34 cellular contexts compared by ENCODE assay signal in the genomic region with DNA sequence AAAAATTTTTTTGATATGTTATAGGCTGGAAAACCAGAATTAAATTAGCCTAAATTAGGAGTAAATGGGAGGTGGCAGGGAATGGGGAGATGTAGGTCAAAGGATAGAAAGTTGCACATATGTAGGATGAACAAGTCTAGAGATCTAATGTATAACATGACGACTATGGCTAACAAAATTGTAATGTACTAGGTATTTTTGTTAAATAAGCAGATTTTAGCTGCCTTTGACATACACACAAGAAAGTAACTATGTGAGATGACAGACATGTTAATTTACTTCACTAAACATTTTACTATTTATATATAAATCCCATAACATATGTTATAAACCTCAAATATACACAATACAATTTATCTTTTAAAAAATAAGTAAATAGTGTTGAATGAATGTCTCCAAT. TPM values are rescaled to one million over a fixed set of nuclear protein-coding genes. Genes with fewer than 3 reads are reported as not detected.
"Had no signal": no experiment of that assay in that cellular context is flagged by ENCODE, and none has a peak within 500 bp of the region (broad histone marks: within the 10 kb centered on the region; RNA-seq: fewer than 3 reads in every experiment).

No MANE protein-coding gene starts in this region.

- H3K9me3 Mint-ChIP-seq: activated CD4-positive, alpha-beta memory T cell treated with anti-CD3 and anti-CD28 coated beads for 36 hours; activated CD4-positive, alpha-beta T cell treated with anti-CD3 and anti-CD28 coated beads, Interleukin-2, amount 10 ng/mL, durations not matched to agents 24 days and 14 days; activated naive CD4-positive, alpha-beta T cell treated with anti-CD3 and anti-CD28 coated beads, Interleukin-2, amount 10 ng/mL, durations not matched to agents 7 days and 5 days; activated naive CD4-positive, alpha-beta T cell treated with anti-CD3 and anti-CD28 coated beads, Interleukin-2, amount 50 U/mL, for 72 hours; activated naive CD8-positive, alpha-beta T cell treated with anti-CD3 and anti-CD28 coated beads, Interleukin-2, amount 10 ng/mL, durations not matched to agents 7 days and 5 days; activated T-helper 1 cell treated with anti-CD3 and anti-CD28 coated beads, Interleukin-12 subunit alpha, Interleukin-12 subunit beta, Interleukin-2, Interleukin-4 antibody, amounts not matched to agents 30 ng/mL and 10 ng/mL and 1 ng/mL, durations not matched to agents 14 hours and 24 hours and 36 hours; activated T-helper 2 cell treated with anti-CD3 and anti-CD28 coated beads, Interferon-gamma antibody, Interleukin-2, Interleukin-4, amounts not matched to agents 10 μg/mL and 5 μg/mL and 100 μg/mL, durations not matched to agents 14 hours and 24 hours and 36 hours; brain; effector memory CD8-positive, alpha-beta T cell had no signal

- H3K4me3 Mint-ChIP-seq: activated CD4-positive, alpha-beta memory T cell treated with anti-CD3 and anti-CD28 coated beads for 36 hours; activated CD4-positive, alpha-beta T cell treated with anti-CD3 and anti-CD28 coated beads for 36 hours; activated CD4-positive, alpha-beta T cell treated with anti-CD3 and anti-CD28 coated beads, Interleukin-2, amount 10 ng/mL, durations not matched to agents 24 days and 14 days; activated CD8-positive, alpha-beta memory T cell treated with anti-CD3 and anti-CD28 coated beads, Interleukin-2, amount 10 ng/mL, durations not matched to agents 7 days and 5 days; activated CD8-positive, alpha-beta T cell treated with anti-CD3 and anti-CD28 coated beads, Interleukin-2, amount 10 ng/mL, durations not matched to agents 7 days and 5 days; activated naive CD4-positive, alpha-beta T cell treated with anti-CD3 and anti-CD28 coated beads, Interleukin-2, amount 10 ng/mL, durations not matched to agents 7 days and 5 days; activated naive CD8-positive, alpha-beta T cell treated with anti-CD3 and anti-CD28 coated beads, Interleukin-2, amount 10 ng/mL, durations not matched to agents 7 days and 5 days; activated T-helper 1 cell treated with anti-CD3 and anti-CD28 coated beads, Interleukin-12 subunit alpha, Interleukin-12 subunit beta, Interleukin-2, Interleukin-4 antibody, amounts not matched to agents 30 ng/mL and 10 ng/mL and 1 ng/mL, durations not matched to agents 14 hours and 24 hours and 36 hours; brain; effector memory CD8-positive, alpha-beta T cell had no signal

- H3K27ac Mint-ChIP-seq: activated CD4-positive, alpha-beta memory T cell treated with anti-CD3 and anti-CD28 coated beads for 36 hours; activated CD4-positive, alpha-beta T cell treated with anti-CD3 and anti-CD28 coated beads for 36 hours; activated CD4-positive, alpha-beta T cell treated with anti-CD3 and anti-CD28 coated beads, Interleukin-2, amount 10 ng/mL, durations not matched to agents 24 days and 14 days; activated CD8-positive, alpha-beta memory T cell treated with anti-CD3 and anti-CD28 coated beads, Interleukin-2, amount 10 ng/mL, durations not matched to agents 7 days and 5 days; activated CD8-positive, alpha-beta T cell treated with anti-CD3 and anti-CD28 coated beads, Interleukin-2, amount 10 ng/mL, durations not matched to agents 7 days and 5 days; activated naive CD4-positive, alpha-beta T cell treated with anti-CD3 and anti-CD28 coated beads, Interleukin-2, amount 10 ng/mL, durations not matched to agents 7 days and 5 days; activated naive CD8-positive, alpha-beta T cell treated with anti-CD3 and anti-CD28 coated beads, Interleukin-2, amount 10 ng/mL, durations not matched to agents 7 days and 5 days; activated T-helper 1 cell treated with anti-CD3 and anti-CD28 coated beads, Interleukin-12 subunit alpha, Interleukin-12 subunit beta, Interleukin-2, Interleukin-4 antibody, amounts not matched to agents 30 ng/mL and 10 ng/mL and 1 ng/mL, durations not matched to agents 14 hours and 24 hours and 36 hours; activated T-helper 2 cell treated with anti-CD3 and anti-CD28 coated beads, Interferon-gamma antibody, Interleukin-2, Interleukin-4, amounts not matched to agents 10 μg/mL and 5 μg/mL and 100 μg/mL, durations not matched to agents 14 hours and 24 hours and 36 hours; brain had no signal

- H3K27ac ChIP-seq: ascending aorta, breast epithelium, cardiac muscle cell, esophagus muscularis mucosa, foreskin keratinocyte, gastrocnemius medialis had no signal

- H3K36me3 ChIP-seq: breast epithelium had no signal

- H3K4me1 Mint-ChIP-seq: brain had no signal

- H3K9me3 ChIP-seq: ascending aorta, breast epithelium, esophagus muscularis mucosa, gastrocnemius medialis had no signal

- H3K27me3 Mint-ChIP-seq: activated CD4-positive, alpha-beta memory T cell treated with anti-CD3 and anti-CD28 coated beads for 36 hours; activated CD4-positive, alpha-beta T cell treated with anti-CD3 and anti-CD28 coated beads for 36 hours; activated CD4-positive, alpha-beta T cell treated with anti-CD3 and anti-CD28 coated beads, Interleukin-2, amount 10 ng/mL, durations not matched to agents 24 days and 14 days; activated CD8-positive, alpha-beta memory T cell treated with anti-CD3 and anti-CD28 coated beads, Interleukin-2, amount 10 ng/mL, durations not matched to agents 7 days and 5 days; activated naive CD4-positive, alpha-beta T cell treated with anti-CD3 and anti-CD28 coated beads, Interleukin-2, amount 10 ng/mL, durations not matched to agents 7 days and 5 days; activated naive CD8-positive, alpha-beta T cell treated with anti-CD3 and anti-CD28 coated beads, Interleukin-2, amount 10 ng/mL, durations not matched to agents 7 days and 5 days; brain; effector memory CD8-positive, alpha-beta T cell had no signal

- DNase-seq: activated CD4-positive, alpha-beta memory T cell treated with anti-CD3 and anti-CD28 coated beads for 36 hours; activated CD4-positive, alpha-beta T cell treated with anti-CD3 and anti-CD28 coated beads for 36 hours; activated CD4-positive, alpha-beta T cell treated with anti-CD3 and anti-CD28 coated beads, Interleukin-2, amount 10 ng/mL, durations not matched to agents 24 days and 14 days; activated CD4-positive, CD25-positive, alpha-beta regulatory T cell; activated CD4-positive, CD25-positive, alpha-beta regulatory T cell treated with anti-CD3 and anti-CD28 coated beads, Interleukin-2, amount 50 U/mL, for 72 hours; activated CD8-positive, alpha-beta memory T cell treated with anti-CD3 and anti-CD28 coated beads, Interleukin-2, amount 10 ng/mL, durations not matched to agents 7 days and 5 days; activated CD8-positive, alpha-beta memory T cell treated with anti-CD3 and anti-CD28 coated beads, Interleukin-2, amount 50 U/mL, for 4 hours; activated CD8-positive, alpha-beta T cell treated with anti-CD3 and anti-CD28 coated beads, Interleukin-2, amount 10 ng/mL, durations not matched to agents 7 days and 5 days; activated effector memory CD4-positive, alpha-beta T cell treated with anti-CD3 and anti-CD28 coated beads, Interleukin-2, amount 50 U/mL, for 16 hours; activated naive CD4-positive, alpha-beta T cell treated with anti-CD3 and anti-CD28 coated beads, Interleukin-2, amount 10 ng/mL, durations not matched to agents 7 days and 5 days; activated naive CD8-positive, alpha-beta T cell treated with anti-CD3 and anti-CD28 coated beads, Interleukin-2, amount 10 ng/mL, durations not matched to agents 7 days and 5 days; activated T-cell treated with anti-CD3 and anti-CD28 coated beads, Interleukin-2, amount 50 U/mL, for 1 hour; activated T-cell treated with anti-CD3 and anti-CD28 coated beads, Interleukin-2, amount 50 U/mL, for 48 hours; central memory CD4-positive, alpha-beta T cell; cortex of kidney; dermis blood vessel endothelial cell; effector CD4-positive, alpha-beta T cell; effector memory CD8-positive, alpha-beta T cell; erythroblast; foreskin keratinocyte; gastrocnemius medialis; glutamatergic neuron; T-helper 2 cell had no signal

- ATAC-seq: activated CD4-positive, alpha-beta T cell treated with anti-CD3 and anti-CD28 coated beads for 36 hours; activated CD8-positive, alpha-beta memory T cell treated with anti-CD3 and anti-CD28 coated beads, Interleukin-2, amount 10 ng/mL, durations not matched to agents 7 days and 5 days; activated CD8-positive, alpha-beta T cell treated with anti-CD3 and anti-CD28 coated beads, Interleukin-2, amount 10 ng/mL, durations not matched to agents 7 days and 5 days; activated naive CD4-positive, alpha-beta T cell treated with anti-CD3 and anti-CD28 coated beads, Interleukin-2, amount 50 U/mL, for 72 hours; effector memory CD8-positive, alpha-beta T cell; foreskin keratinocyte; gastrocnemius medialis had no signal

- H3K27me3 ChIP-seq: ascending aorta, breast epithelium, cardiac muscle cell, esophagus muscularis mucosa, foreskin keratinocyte, gastrocnemius medialis had no signal

- H3K4me1 ChIP-seq: ascending aorta, breast epithelium, esophagus muscularis mucosa had no signal

- FAIRE-seq: colon had no signal

- H3K4me3 ChIP-seq: ascending aorta, breast epithelium, cardiac muscle cell, esophagus muscularis mucosa, gastrocnemius medialis had no signal

RNA-seq across cellular contexts. Expression of gene GLIS1, which starts 30.2 kb away (rescaled TPM):
- total RNA-seq: activated CD4-positive, alpha-beta memory T cell treated with anti-CD3 and anti-CD28 coated beads for 36 hours; activated CD4-positive, alpha-beta T cell treated with anti-CD3 and anti-CD28 coated beads for 36 hours; activated CD4-positive, alpha-beta T cell treated with anti-CD3 and anti-CD28 coated beads, Interleukin-2, amount 10 ng/mL, durations not matched to agents 24 days and 14 days; activated CD8-positive, alpha-beta memory T cell treated with anti-CD3 and anti-CD28 coated beads for 36 hours; activated CD8-positive, alpha-beta memory T cell treated with anti-CD3 and anti-CD28 coated beads, Interleukin-2, amount 10 ng/mL, durations not matched to agents 7 days and 5 days; activated CD8-positive, alpha-beta T cell treated with anti-CD3 and anti-CD28 coated beads, Interleukin-2, amount 10 ng/mL, durations not matched to agents 7 days and 5 days; activated naive CD4-positive, alpha-beta T cell treated with anti-CD3 and anti-CD28 coated beads, Interleukin-2, amount 50 U/mL, for 72 hours; activated naive CD8-positive, alpha-beta T cell treated with anti-CD3 and anti-CD28 coated beads, Interleukin-2, amount 10 ng/mL, durations not matched to agents 7 days and 5 days; activated T-helper 2 cell treated with anti-CD3 and anti-CD28 coated beads, Interferon-gamma antibody, Interleukin-2, Interleukin-4, amounts not matched to agents 10 μg/mL and 5 μg/mL and 100 μg/mL, durations not matched to agents 14 hours and 24 hours and 36 hours; ascending aorta; dermis blood vessel endothelial cell; foreskin keratinocyte; gastrocnemius medialis; T-helper 1 cell treated with Interleukin-12 subunit alpha and Interleukin-12 subunit beta and Interleukin-4 antibody, amounts not matched to agents 30 ng/mL and 1 ng/mL, for 36 hours had no signal
- polyA plus RNA-seq: foreskin keratinocyte had no signal
